36 cellular contexts compared by ENCODE assay signal in the genomic region with DNA sequence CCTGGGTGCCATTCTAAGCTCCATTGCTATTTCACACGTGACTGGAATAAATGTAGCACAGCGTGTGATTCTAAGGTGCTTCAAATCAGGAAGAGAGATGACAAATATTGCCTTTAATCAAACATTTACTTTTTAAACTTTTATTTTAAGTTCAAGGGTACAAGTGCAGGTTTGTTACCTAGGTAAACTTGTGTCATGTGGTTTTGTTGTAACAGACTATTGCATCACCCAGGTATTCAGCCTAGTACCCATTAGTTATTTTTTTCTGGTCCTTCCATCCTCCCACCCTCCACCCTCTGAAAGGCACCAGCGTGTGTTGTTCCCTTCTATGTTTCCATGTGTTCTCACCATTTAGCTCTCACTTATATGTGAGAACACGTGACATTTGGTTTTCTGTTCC.
DNase-seq lines count a peak whose midpoint lies in the region; ATAC-seq, FAIRE-seq and TF ChIP-seq lines count a peak whose summit lies in the region.
"Had no signal": no experiment of that assay in that cellular context is flagged by ENCODE, and none has a peak within 500 bp of the region (broad histone marks: within the 10 kb centered on the region; RNA-seq: fewer than 3 reads in every experiment).

No MANE protein-coding gene starts in this region.

- no peak overlapping the region for H3K4me3 ChIP-seq in HepG2 (replicated peaks in 1 of 3; ENCODE audit: insufficient read depth in 1 of 3, low read depth in 2 of 3, low read length in 3 of 3)
- no peak overlapping the region for H3K4me3 ChIP-seq in right lobe of liver
- no peak overlapping the region for H3K4me3 ChIP-seq in IMR-90 (ENCODE audit: insufficient read depth, low read depth, low read length)
- no peak overlapping the region for H3K4me3 ChIP-seq in thyroid gland (replicated peaks in 1 of 3)
- H3K4me3 ChIP-seq: A549; BLaER1; BLaER1 treated with 17β-estradiol and CSF1 and Interleukin-3, amounts not matched to agents 10 nM and 100 nM had no signal

- FAIRE-seq in HepG2 (lab: Jason Lieb, UNC): no peak
- FAIRE-seq: A204.1, D721Med had no signal

- no peak overlapping the region for H2BK20ac ChIP-seq in IMR-90 (ENCODE audit: low read depth, low read length)

- TF ChIP-seq RAD21 in HepG2 (CRISPR knock-in tag; IDR thresholded peaks at IDR 0.05) (no peak), IMR-90 (IDR thresholded peaks at IDR 0.05; ENCODE audit: low read length) (no peak)

- H3K23ac ChIP-seq in IMR-90 (ENCODE audit: low read depth, low read length): no peak overlapping the region

- no peaks in the 10 kb centered on the region for H3K9me3 ChIP-seq in HepG2 (ENCODE audit: low read length)
- no peaks in the 10 kb centered on the region for H3K9me3 ChIP-seq in right lobe of liver
- H3K9me3 ChIP-seq in IMR-90 (ENCODE audit: control insufficient read depth, insufficient read depth, low read length): peaks cover 3% of the 10 kb centered on the region; the same call in 1 of the 2 replicates
- H3K9me3 ChIP-seq in thyroid gland: no peaks in the 10 kb centered on the region
- H3K9me3 ChIP-seq: A549; BE2C; BLaER1; BLaER1 treated with 17β-estradiol and CSF1 and Interleukin-3, amounts not matched to agents 10 nM and 100 nM; Caco-2 had no signal

- no peak overlapping the region for H3K4me3 Mint-ChIP-seq in WTC11
- H3K4me3 Mint-ChIP-seq: B cell; CD14-positive monocyte; CD4-positive, alpha-beta memory T cell; CD4-positive, alpha-beta T cell; CD4-positive, CD25-positive, alpha-beta regulatory T cell; CD8-positive, alpha-beta memory T cell; CD8-positive, alpha-beta T cell had no signal

- H3K4me1 Mint-ChIP-seq in WTC11: no peaks in the 10 kb centered on the region
- H3K4me1 Mint-ChIP-seq: B cell; CD14-positive monocyte; CD4-positive, alpha-beta memory T cell; CD4-positive, CD25-positive, alpha-beta regulatory T cell; CD8-positive, alpha-beta memory T cell had no signal

- H3K79me2 ChIP-seq in HepG2 (ENCODE audit: insufficient read depth, low read length): no peaks in the 10 kb centered on the region

- no peak overlapping the region for H3K27ac Mint-ChIP-seq in WTC11
- H3K27ac Mint-ChIP-seq: B cell; CD14-positive monocyte; CD4-positive, alpha-beta memory T cell; CD4-positive, alpha-beta T cell; CD4-positive, CD25-positive, alpha-beta regulatory T cell; CD8-positive, alpha-beta memory T cell; CD8-positive, alpha-beta T cell had no signal

- no peaks in the 10 kb centered on the region for H3K27me3 Mint-ChIP-seq in WTC11 (ENCODE audit: low read depth)
- H3K27me3 Mint-ChIP-seq: B cell; CD4-positive, alpha-beta memory T cell; CD4-positive, alpha-beta T cell; CD4-positive, CD25-positive, alpha-beta regulatory T cell; CD8-positive, alpha-beta memory T cell had no signal

- no peaks in the 10 kb centered on the region for H3K79me1 ChIP-seq in IMR-90 (ENCODE audit: low read depth in 1 of 2, low read length in 2 of 2)

- H3K27me3 ChIP-seq in HepG2 (ENCODE audit: control insufficient read depth in 1 of 2, insufficient read depth in 2 of 2, low read length in 2 of 2) (no peaks in the 10 kb centered on the region), right lobe of liver (no peaks in the 10 kb centered on the region), IMR-90 (ENCODE audit: control insufficient read depth, insufficient read depth, low read length) (no peaks in the 10 kb centered on the region), thyroid gland (no peaks in the 10 kb centered on the region)
- H3K27me3 ChIP-seq: BE2C; BLaER1; BLaER1 treated with 17β-estradiol and CSF1 and Interleukin-3, amounts not matched to agents 10 nM and 100 nM had no signal

- no peak overlapping the region for H3K9ac ChIP-seq in HepG2 (ENCODE audit: insufficient read depth, low read depth, low read length)
- H3K9ac ChIP-seq in IMR-90 (ENCODE audit: low read depth, low read length): no peak overlapping the region
- H3K9ac ChIP-seq: BLaER1; BLaER1 treated with 17β-estradiol and CSF1 and Interleukin-3, amounts not matched to agents 10 nM and 100 nM had no signal

- BruUV-seq in HepG2 (replicated peaks; lab: Mats Ljungman, UMichigan) (no TSS peak), IMR-90 (replicated peaks; lab: Mats Ljungman, UMichigan) (no TSS peak)

- POLR2A ChIA-PET in HepG2 (lab: Yijun Ruan, JAX) (no interaction called here), IMR-90 (lab: Charles Lee; ENCODE audit: unreplicated experiment) (no interaction called here), WTC11 (lab: Charles Lee) (no interaction called here)

- H3K4me1 ChIP-seq in HepG2 (ENCODE audit: insufficient read depth, low read length) (peaks cover 24% of the 10 kb centered on the region), right lobe of liver (no peaks in the 10 kb centered on the region), IMR-90 (ENCODE audit: control insufficient read depth, insufficient read depth, low read length) (no peaks in the 10 kb centered on the region), thyroid gland (no peaks in the 10 kb centered on the region)
- H3K4me1 ChIP-seq: A549; BE2C; BLaER1; BLaER1 treated with 17β-estradiol and CSF1 and Interleukin-3, amounts not matched to agents 10 nM and 100 nM; Caco-2 had no signal

- H3K36me3 ChIP-seq in HepG2 (replicated peaks in 1 of 2; ENCODE audit: control insufficient read depth in 1 of 2, insufficient read depth in 2 of 2, low read length in 2 of 2): no peaks in the 10 kb centered on the region
- H3K36me3 ChIP-seq in right lobe of liver: no peaks in the 10 kb centered on the region
- no peaks in the 10 kb centered on the region for H3K36me3 ChIP-seq in IMR-90 (ENCODE audit: control insufficient read depth, insufficient read depth, low read length)
- H3K36me3 ChIP-seq in thyroid gland: no peaks in the 10 kb centered on the region
- H3K36me3 ChIP-seq: BE2C; BLaER1; BLaER1 treated with 17β-estradiol and CSF1 and Interleukin-3, amounts not matched to agents 10 nM and 100 nM had no signal

- H4K20me1 ChIP-seq in HepG2 (ENCODE audit: insufficient read depth, low read length): no peaks in the 10 kb centered on the region
- H4K20me1 ChIP-seq in IMR-90 (ENCODE audit: insufficient read depth, low read length): no peaks in the 10 kb centered on the region
- H4K20me1 ChIP-seq: BLaER1; BLaER1 treated with 17β-estradiol and CSF1 and Interleukin-3, amounts not matched to agents 10 nM and 100 nM had no signal

- no peak overlapping the region for H3K4ac ChIP-seq in IMR-90 (ENCODE audit: low read depth, low read length)

- no peak overlapping the region for H3K18ac ChIP-seq in IMR-90 (ENCODE audit: low read depth, low read length)

- H2AK5ac ChIP-seq in IMR-90 (ENCODE audit: low read depth, low read length): no peak overlapping the region

- no peak for TF ChIP-seq POLR2A in HepG2 (IDR thresholded peaks at IDR 0.05; ENCODE audit: insufficient read depth in 1 of 2, low read depth in 2 of 2, low read length in 2 of 2)
- TF ChIP-seq POLR2A in right lobe of liver (IDR thresholded peaks at IDR 0.05): no peak
- TF ChIP-seq POLR2A in IMR-90 (IDR thresholded peaks at IDR 0.05; ENCODE audit: low read depth, low read length): no peak
- no peak for TF ChIP-seq POLR2A in thyroid gland (IDR thresholded peaks at IDR 0.05)

- H2BK5ac ChIP-seq in IMR-90 (ENCODE audit: low read depth, low read length, poor library complexity, severe bottlenecking): no peak overlapping the region

- peaks cover 14% of the 10 kb centered on the region for H3K9me3 Mint-ChIP-seq in WTC11

- no peak overlapping the region for H4K8ac ChIP-seq in IMR-90 (ENCODE audit: low read depth in 2 of 2, low read length in 2 of 2)

- no peak overlapping the region for H3K14ac ChIP-seq in IMR-90 (replicated peaks; ENCODE audit: low read depth, low read length)

- H3K36me3 Mint-ChIP-seq in WTC11: peaks cover 7% of the 10 kb centered on the region
- H3K36me3 Mint-ChIP-seq: CD14-positive monocyte; CD4-positive, alpha-beta memory T cell; CD4-positive, CD25-positive, alpha-beta regulatory T cell; CD8-positive, alpha-beta memory T cell; CD8-positive, alpha-beta T cell had no signal

- no peak overlapping the region for H2BK120ac ChIP-seq in IMR-90 (ENCODE audit: low read depth, low read length)

- CTCF ChIA-PET in HepG2 (lab: Yijun Ruan, JAX; ENCODE audit: low intra/inter-chr PET ratio, low total read pairs): no interaction called here
- CTCF ChIA-PET in IMR-90 (lab: Yijun Ruan, JAX): no interaction called here
- CTCF ChIA-PET in WTC11 (lab: Charles Lee): no interaction called here

- WGBS in HepG2 (ENCODE audit: low lambda C conversion rate): 55% methylated on average over 4 of the region's 4 CpGs
- 63% methylated on average over 4 of the region's 4 CpGs for WGBS in right lobe of liver (ENCODE audit: insufficient coverage, low coverage, low lambda C conversion rate, missing lambda C conversion rate)
- WGBS in IMR-90 (ENCODE audit: extremely low coverage in 2 of 2, insufficient read length in 1 of 2), 2 experiments: no CpG with 5 or more reads among the region's 4 CpGs
- 93 to 97% methylated on average over 4 of the region's 4 CpGs for WGBS in thyroid gland, 2 donors

- no peak overlapping the region for H4K91ac ChIP-seq in IMR-90 (ENCODE audit: insufficient read depth, low read depth, low read length)

- no peak overlapping the region for H4K5ac ChIP-seq in IMR-90 (ENCODE audit: low read depth, low read length)

- no peak overlapping the region for H2BK15ac ChIP-seq in IMR-90 (ENCODE audit: low read depth, low read length)

- peak; percentile 39 for ATAC-seq in HepG2
- no peak for ATAC-seq in right lobe of liver
- no peak for ATAC-seq in IMR-90 (ENCODE audit: low read depth)
- ATAC-seq in WTC11: no peak
- ATAC-seq: A549; CD8-positive, alpha-beta T cell had no signal

- dilution Hi-C loops in IMR-90 (cut with HindIII; ENCODE audit: low sequenced_read_pairs, unreplicated experiment): no loop called here

- H2AFZ ChIP-seq in HepG2 (ENCODE audit: low read length) (no peak overlapping the region), IMR-90 (replicated peaks; ENCODE audit: low read length, poor library complexity) (no peak overlapping the region)

- intact Hi-C loops in HepG2 (cut with micrococcal nuclease; ENCODE audit: unreplicated experiment): no loop called here
- intact Hi-C loops in right lobe of liver (cut with DNase I): no loop called here
- intact Hi-C loops in IMR-90 (cut with micrococcal nuclease): no loop called here
- intact Hi-C loops in thyroid gland (cut with DNase I): no loop called here

- H3K56ac ChIP-seq in IMR-90 (ENCODE audit: extremely low read depth, insufficient read depth, low read length): no peak overlapping the region

- TF ChIP-seq CTCF in HepG2 (CRISPR knock-in tag; IDR thresholded peaks at IDR 0.05) (no peak), right lobe of liver (IDR thresholded peaks at IDR 0.05) (no peak), IMR-90 (conservative IDR thresholded peaks at IDR 0.05; ENCODE audit: low read depth, low read length) (no peak), WTC11 (IDR thresholded peaks at IDR 0.05) (no peak), thyroid gland (IDR thresholded peaks at IDR 0.05) (no peak)

- in situ Hi-C loops in HepG2 (cut with HindIII; ENCODE audit: extremely low pct_ligation_motif_present, low pct_unique_long_range_greater_than_20kb) (no loop called here), IMR-90 (cut with MboI; ENCODE audit: low sequenced_read_pairs) (no loop called here)

- DNase-seq in DMS53 (lab: John Stamatoyannopoulos, UW): peak; percentile 5
- no peak for DNase-seq in DMS53 treated with DMSO at 0.1 percent for 48 hours (lab: John Stamatoyannopoulos, UW; ENCODE audit: unreplicated experiment)
- DNase-seq in HepG2 (ENCODE audit: low spot score): peak; percentile 14
- DNase-seq in right lobe of liver: no peak
- no peak for DNase-seq in IMR-90
- DNase-seq in WTC11 (ENCODE audit: low spot score): no peak
- DNase-seq in thyroid gland: no peak
- no peak for DNase-seq in NCI-H748 (lab: John Stamatoyannopoulos, UW; ENCODE audit: unreplicated experiment)
- DNase-seq: 8988T; ACHN; AML-193; BE2C; C1 segment of cervical spinal cord; Calu3; CD4-positive, alpha-beta memory T cell; CD4-positive, alpha-beta T cell; CD4-positive, CD25-positive, alpha-beta regulatory T cell; CD8-positive, alpha-beta memory T cell; CD8-positive, alpha-beta T cell; COR-L47; DMS 273 treated with DMSO at 0.1 percent for 48 hours; DMS153; DMS79; DMS79 treated with DMSO at 0.1 percent for 48 hours; DND-41; EL had no signal

- H3K4me2 ChIP-seq in HepG2 (ENCODE audit: low read depth, low read length) (no peak overlapping the region), IMR-90 (ENCODE audit: low read depth, low read length) (no peak overlapping the region)
- H3K4me2 ChIP-seq: A549; BLaER1; BLaER1 treated with 17β-estradiol and CSF1 and Interleukin-3, amounts not matched to agents 10 nM and 100 nM had no signal

- peak overlapping the region; percentile 48 for H3K27ac ChIP-seq in HepG2 (ENCODE audit: extremely low read length, insufficient read depth, low read length)
- no peak overlapping the region for H3K27ac ChIP-seq in right lobe of liver
- H3K27ac ChIP-seq in IMR-90 (ENCODE audit: insufficient read depth, low read length): no peak overlapping the region
- no peak overlapping the region for H3K27ac ChIP-seq in thyroid gland
- H3K27ac ChIP-seq: 22Rv1; A549; BLaER1; BLaER1 treated with 17β-estradiol and CSF1 and Interleukin-3, amounts not matched to agents 10 nM and 100 nM; C4-2B had no signal

- H3K9me1 ChIP-seq in IMR-90 (ENCODE audit: insufficient read depth, low read length): no peaks in the 10 kb centered on the region

- H2AK9ac ChIP-seq in IMR-90 (replicated peaks; ENCODE audit: low read depth, low read length, poor library complexity): no peak overlapping the region

- peak in 1 of 2 experiments; percentile 53; a peak in 1 of 4 replicates for TF ChIP-seq EP300 in HepG2 (IDR thresholded peaks at IDR 0.05; ENCODE audit: low read depth in 2 of 2, low read length in 2 of 2)
- TF ChIP-seq EP300 in HepG2 (CRISPR knock-in tag; IDR thresholded peaks at IDR 0.05; ENCODE audit: borderline replicate concordance): no peak

Comparison
In these comparisons a context has a peak if more than half of its experiments do, and no peak if none do; other contexts are left out.
1. DNase-seq: peak in DMS53 (single experiment) and HepG2 (single experiment); none in DMS53 treated with DMSO at 0.1 percent for 48 hours (single experiment), right lobe of liver (0 of 3), IMR-90 (single experiment), WTC11 (single experiment), thyroid gland (0 of 2) and NCI-H748 (single experiment).